ENCODE assay signal across 9 cellular contexts in the genomic region with DNA sequence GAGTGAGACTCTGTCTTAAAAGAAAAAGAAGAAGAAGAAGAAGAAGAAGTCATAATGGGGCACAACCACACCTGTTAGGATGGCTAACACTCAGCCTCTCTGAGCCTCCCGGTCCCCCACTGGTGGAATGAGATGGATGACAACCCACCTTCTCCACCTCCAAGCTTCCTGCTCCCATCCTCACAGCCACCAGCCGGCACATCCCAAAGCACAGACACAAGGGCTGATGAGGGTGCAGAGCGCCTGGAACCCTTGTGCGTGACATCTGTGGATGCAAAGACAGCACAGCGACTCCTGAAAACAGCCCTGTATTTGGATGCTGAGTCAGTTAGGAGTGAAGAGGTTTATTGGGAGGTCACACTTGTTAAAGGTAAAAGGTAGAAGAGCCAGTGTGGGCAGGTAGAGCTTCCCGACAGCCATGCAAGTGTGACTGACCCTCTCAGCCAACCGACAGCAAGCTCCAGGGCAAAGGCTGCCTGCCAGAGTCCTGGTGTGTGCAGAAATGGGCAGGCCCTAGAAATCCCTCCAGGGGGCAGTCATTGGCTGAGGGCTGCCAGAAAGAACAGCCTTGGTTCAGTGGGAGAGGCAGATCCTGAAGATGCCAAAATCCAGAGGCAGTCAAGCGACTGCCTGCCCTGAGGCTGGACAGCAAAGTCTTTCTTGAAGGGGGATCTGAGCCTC. TPM values are rescaled to one million over a fixed set of nuclear protein-coding genes. Genes with fewer than 3 reads are reported as not detected.
DNase-seq lines count a peak whose midpoint lies in the region; ATAC-seq, FAIRE-seq and TF ChIP-seq lines count a peak whose summit lies in the region.
"Had no signal": no experiment of that assay in that cellular context is flagged by ENCODE, and none has a peak within 500 bp of the region (broad histone marks: within the 10 kb centered on the region; RNA-seq: fewer than 3 reads in every experiment).

No MANE protein-coding gene starts in this region.

- H3K36me3 ChIP-seq in mesenchymal stem cell (ENCODE audit: control insufficient read depth in 1 of 2, insufficient read depth in 2 of 2, low read depth in 1 of 2, low read length in 2 of 2) = no peaks in the 10 kb centered on the region

- H3K4me3 ChIP-seq in mesenchymal stem cell (ENCODE audit: insufficient read depth in 1 of 2, low read depth in 1 of 2, low read length in 2 of 2) = no peak overlapping the region

- no peak overlapping the region for H4K8ac ChIP-seq in mesenchymal stem cell (ENCODE audit: low read length)

- no peak overlapping the region for H3K18ac ChIP-seq in mesenchymal stem cell (ENCODE audit: low read depth in 1 of 2, low read length in 2 of 2)

- no peak overlapping the region for H3K14ac ChIP-seq in mesenchymal stem cell (ENCODE audit: low read length in 2 of 2)

- H3K4me1 ChIP-seq in mesenchymal stem cell (ENCODE audit: control insufficient read depth, insufficient read depth, low read depth, low read length) = no peaks in the 10 kb centered on the region

- FAIRE-seq in GM12892 (lab: Jason Lieb, UNC) = no peak

- H2BK5ac ChIP-seq in mesenchymal stem cell (ENCODE audit: low read depth, low read length, poor library complexity, severe bottlenecking) = no peak overlapping the region

- no peak overlapping the region for H2BK15ac ChIP-seq in mesenchymal stem cell (ENCODE audit: low read depth, poor library complexity, severe bottlenecking)

- ATAC-seq in GM21526 (IDR thresholded peaks at IDR 0.05; ENCODE audit: low FRiP score, unreplicated experiment) = no peak

- no peak overlapping the region for H3K23ac ChIP-seq in mesenchymal stem cell (ENCODE audit: low read length in 2 of 2)

- no peak overlapping the region for H2AK5ac ChIP-seq in mesenchymal stem cell (ENCODE audit: low read length, severe bottlenecking)

- DNase-seq in NCI-H2227 (lab: John Stamatoyannopoulos, UW; ENCODE audit: unreplicated experiment) (peak; percentile 27), NCI-H2227 treated with DMSO at 0.1 percent for 48 hours (lab: John Stamatoyannopoulos, UW) (no peak), MV-4-11 (lab: John Stamatoyannopoulos, UW) (peak; percentile 24), amniotic epithelial cell (ENCODE audit: low read depth) (peak; percentile 42), mesenchymal stem cell (peak; percentile 20), GM12892 (ENCODE audit: insufficient read length) (no peak), T-helper 9 cell (no peak)
- DNase-seq: naive B cell had no signal

- H3K9ac ChIP-seq in mesenchymal stem cell (ENCODE audit: low read length) = no peak overlapping the region

- H3K4ac ChIP-seq in mesenchymal stem cell (ENCODE audit: low read depth in 1 of 2, low read length in 2 of 2) = no peak overlapping the region

- peaks cover 42 to 45% of the 10 kb centered on the region in 2 experiments for H3K27me3 ChIP-seq in mesenchymal stem cell (ENCODE audit: control insufficient read depth in 1 of 2, insufficient read depth in 1 of 2, low read length in 2 of 2)

- H2AFZ ChIP-seq in mesenchymal stem cell (ENCODE audit: low read depth, low read length) = no peak overlapping the region

- no peak overlapping the region for H3K27ac ChIP-seq in mesenchymal stem cell (ENCODE audit: low read length, poor library complexity, severe bottlenecking)

- TF ChIP-seq POLR2A in GM12892 (IDR thresholded peaks at IDR 0.05; ENCODE audit: low read depth, low read length) = no peak

- H3K79me1 ChIP-seq in mesenchymal stem cell (replicated peaks; ENCODE audit: low read length, poor library complexity, severe bottlenecking) = no peaks in the 10 kb centered on the region

- H3K9me3 ChIP-seq in mesenchymal stem cell (ENCODE audit: control insufficient read depth, low read length) = peaks cover 10% of the 10 kb centered on the region

- H3K4me2 ChIP-seq in mesenchymal stem cell (ENCODE audit: low read length, poor library complexity, severe bottlenecking) = no peak overlapping the region

- H2BK12ac ChIP-seq in mesenchymal stem cell (ENCODE audit: low read length in 2 of 2) = no peak overlapping the region

- WGBS in mesenchymal stem cell = 75% methylated on average over 8 of the region's 8 CpGs

- no peak overlapping the region for H2BK120ac ChIP-seq in mesenchymal stem cell (ENCODE audit: low read depth, low read length)

- no peak overlapping the region for H4K91ac ChIP-seq in mesenchymal stem cell (ENCODE audit: low read length)

RNA-seq across cellular contexts. Expression of a gene that starts 26.6 kb away (rescaled TPM):
- polyA plus RNA-seq in mesenchymal stem cell (2013, experiment 1 of 2) = 43.3 TPM
- 44.0 TPM for polyA plus RNA-seq in mesenchymal stem cell (2013, experiment 2 of 2)
- 5.2 TPM for polyA plus RNA-seq in GM12892 (2012; ENCODE audit: missing spikeins)

Comparison
In these comparisons a context has a peak if more than half of its experiments do, and no peak if none do; other contexts are left out.
1. DNase-seq: peak in NCI-H2227 (single experiment), MV-4-11 (single experiment), amniotic epithelial cell (single experiment) and mesenchymal stem cell (single experiment); none in NCI-H2227 treated with DMSO at 0.1 percent for 48 hours (single experiment), GM12892 (single experiment) and T-helper 9 cell (single experiment).